10 cellular contexts compared by ENCODE assay signal in genomic region chr10:59971915-59972314, GRCh38.
A peak's percentile ranks its signal among the peaks of the same experiment; 100 is the strongest.
DNase-seq lines count a peak whose midpoint lies in the region; ATAC-seq and TF ChIP-seq lines count a peak whose summit lies in the region.
"Had no signal": no experiment of that assay in that cellular context is flagged by ENCODE, and none has a peak within 500 bp of the region (broad histone marks: within the 10 kb centered on the region; RNA-seq: fewer than 3 reads in every experiment).

No MANE protein-coding gene starts in this region.

- peaks cover 9% of the 10 kb centered on the region for H3K4me1 ChIP-seq in hepatocyte (ENCODE audit: insufficient read depth)

- H3K79me2 ChIP-seq in hepatocyte, result no peaks in the 10 kb centered on the region

- no peak overlapping the region for H2AFZ ChIP-seq in hepatocyte

- H3K4me2 ChIP-seq in hepatocyte, result peak overlapping the region; percentile 26

- no peaks in the 10 kb centered on the region for H3K9me3 ChIP-seq in hepatocyte (ENCODE audit: low read depth)

- in situ Hi-C loops in astrocyte of the spinal cord (cut with HindIII; ENCODE audit: low sequenced_read_pairs), result no loop called here

- no peaks in the 10 kb centered on the region for H3K9me2 ChIP-seq in hepatocyte (replicated peaks; ENCODE audit: insufficient read depth)

- H3K4me3 ChIP-seq in astrocyte of the spinal cord (ENCODE audit: low read depth, low read length) (no peak overlapping the region), hepatocyte (no peak overlapping the region)
- H3K4me3 ChIP-seq: K562 had no signal

- peak overlapping the region; percentile 73 for H3K27ac ChIP-seq in hepatocyte

- DNase-seq in H4 (ENCODE audit: low spot score), result peak; percentile 67
- peak; percentile 38 for DNase-seq in astrocyte of the spinal cord (ENCODE audit: low read depth, low spot score)
- peak; percentile 70 for DNase-seq in hepatocyte (ENCODE audit: low spot score)
- peak; percentile 26 for DNase-seq in pons (ENCODE audit: low spot score)
- no peak for DNase-seq in activated naive CD4-positive, alpha-beta T cell treated with anti-CD3 and anti-CD28 coated beads, Interleukin-2, amount 50 U/mL, for 16 hours
- DNase-seq in NK-92 treated with Interleukin-12 subunit alpha and Interleukin-12 subunit beta, amount 100 ng/mL, for 24 hours (lab: John Stamatoyannopoulos, UW), result no peak
- DNase-seq: activated CD8-positive, alpha-beta memory T cell treated with anti-CD3 and anti-CD28 coated beads for 24 hours had no signal

- H4K20me1 ChIP-seq in hepatocyte (ENCODE audit: insufficient read depth, poor library complexity, severe bottlenecking), result no peaks in the 10 kb centered on the region

- TF ChIP-seq CTCF in astrocyte of the spinal cord (IDR thresholded peaks at IDR 0.05; ENCODE audit: low read depth, low read length) (no peak), hepatocyte (IDR thresholded peaks at IDR 0.05; ENCODE audit: poor library complexity) (no peak)

- 0% methylated on average over 1 of the region's 1 CpG for WGBS in hepatocyte (ENCODE audit: low lambda C conversion rate, missing lambda C conversion rate)

- no peaks in the 10 kb centered on the region for H3K36me3 ChIP-seq in hepatocyte (replicated peaks; ENCODE audit: insufficient read depth, low read depth)

- no peaks in the 10 kb centered on the region for H3K27me3 ChIP-seq in hepatocyte

- ATAC-seq in GM21423 (IDR thresholded peaks at IDR 0.05; ENCODE audit: unreplicated experiment), result no peak
- no peak for ATAC-seq in activated CD4-positive, CD25-positive, alpha-beta regulatory T cell treated with anti-CD3 and anti-CD28 coated beads, Interleukin-2, amount 50 U/mL, for 24 hours
- ATAC-seq: K562 had no signal

Comparison
In these comparisons a context has a peak if more than half of its experiments do, and no peak if none do; other contexts are left out.
1. DNase-seq: peak in H4 (single experiment), astrocyte of the spinal cord (single experiment), hepatocyte (single experiment) and pons (single experiment); none in activated naive CD4-positive, alpha-beta T cell treated with anti-CD3 and anti-CD28 coated beads, Interleukin-2, amount 50 U/mL, for 16 hours (single experiment) and NK-92 treated with Interleukin-12 subunit alpha and Interleukin-12 subunit beta, amount 100 ng/mL, for 24 hours (single experiment).